In the genomic region with DNA sequence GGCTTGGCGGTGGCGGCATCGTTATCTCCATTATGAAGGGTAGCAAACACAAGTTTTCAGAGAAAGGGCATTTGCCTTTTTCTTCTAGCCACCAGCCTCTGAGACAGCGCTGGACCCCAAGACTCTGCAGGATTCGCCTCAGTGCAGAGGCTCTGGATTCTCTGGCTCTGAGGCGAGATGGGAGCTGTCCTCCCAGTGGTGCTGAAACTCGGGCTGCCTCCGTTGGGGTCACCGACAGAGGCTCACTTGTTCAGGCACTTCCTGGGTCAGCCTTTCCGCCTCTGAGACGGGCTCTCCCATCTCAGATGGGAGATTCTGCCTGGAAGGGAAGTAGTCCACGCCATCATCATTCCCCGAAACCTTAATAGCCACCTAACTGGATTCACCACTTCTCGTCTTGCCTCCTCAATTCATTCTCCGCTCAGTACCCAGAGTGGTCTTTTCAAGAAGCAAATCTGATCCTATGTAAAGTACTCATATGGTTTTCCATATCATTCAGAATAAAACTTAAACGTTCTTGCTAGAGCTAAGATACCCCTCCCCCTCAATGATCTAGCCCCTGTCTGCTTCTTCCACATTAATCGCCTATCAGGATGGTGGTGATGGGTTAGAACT, we compare ENCODE assay signal across 9 cellular contexts.
DNase-seq lines count a peak whose midpoint lies in the region; ATAC-seq and TF ChIP-seq lines count a peak whose summit lies in the region.
"Had no signal": no experiment of that assay in that cellular context is flagged by ENCODE, and none has a peak within 500 bp of the region (broad histone marks: within the 10 kb centered on the region; RNA-seq: fewer than 3 reads in every experiment).

No MANE protein-coding gene starts in this region.

- H3K9me3 Mint-ChIP-seq in activated T-cell treated with anti-CD3 and anti-CD28 coated beads, Interleukin-2, amount 50 U/mL, for 24 hours: no peaks in the 10 kb centered on the region

- 18% methylated on average over 17 of the region's 17 CpGs for WGBS in hepatocyte (ENCODE audit: low lambda C conversion rate, missing lambda C conversion rate)

- H3K27me3 Mint-ChIP-seq in activated T-cell treated with anti-CD3 and anti-CD28 coated beads, Interleukin-2, amount 50 U/mL, for 24 hours: peaks cover 89% of the 10 kb centered on the region

- H3K27me3 ChIP-seq in hepatocyte (peaks cover 92% of the 10 kb centered on the region), upper lobe of right lung (peaks cover 81% of the 10 kb centered on the region)

- peak; percentile 24 for DNase-seq in stimulated activated naive CD4-positive, alpha-beta T cell treated with Interleukin-2 at 50 U/mL for 16 hours (lab: John Stamatoyannopoulos, UW)
- no peak for DNase-seq in stimulated activated naive CD4-positive, alpha-beta T cell (lab: John Stamatoyannopoulos, UW)
- peak; percentile 58 for DNase-seq in activated T-cell treated with anti-CD3 and anti-CD28 coated beads, Interleukin-2, amount 50 U/mL, for 24 hours
- DNase-seq in hepatocyte (ENCODE audit: low spot score) (peak; percentile 80), upper lobe of right lung (no peak)
- DNase-seq: DMS79 treated with DMSO at 0.1 percent for 48 hours had no signal

- H3K9me3 ChIP-seq in hepatocyte (ENCODE audit: low read depth): no peaks in the 10 kb centered on the region
- H3K9me3 ChIP-seq in upper lobe of right lung: no peaks in the 10 kb centered on the region

- H3K4me3 ChIP-seq in hepatocyte: no peak overlapping the region
- no peak overlapping the region for H3K4me3 ChIP-seq in upper lobe of right lung

- ATAC-seq in upper lobe of right lung (peak; percentile 48), HG03095 (IDR thresholded peaks at IDR 0.05; ENCODE audit: unreplicated experiment) (no peak), HG03045 (IDR thresholded peaks at IDR 0.05; ENCODE audit: unreplicated experiment) (no peak), HG02588 (IDR thresholded peaks at IDR 0.05; ENCODE audit: unreplicated experiment) (no peak)

- no peaks in the 10 kb centered on the region for H4K20me1 ChIP-seq in hepatocyte (ENCODE audit: insufficient read depth, poor library complexity, severe bottlenecking)

- H3K36me3 ChIP-seq in hepatocyte (replicated peaks; ENCODE audit: insufficient read depth, low read depth) (no peaks in the 10 kb centered on the region), upper lobe of right lung (no peaks in the 10 kb centered on the region)

- H3K4me1 Mint-ChIP-seq in activated T-cell treated with anti-CD3 and anti-CD28 coated beads, Interleukin-2, amount 50 U/mL, for 24 hours (ENCODE audit: low read depth): peaks cover 6% of the 10 kb centered on the region

- intact Hi-C loops in upper lobe of right lung (cut with DNase I): no loop called here

- no peaks in the 10 kb centered on the region for H3K4me1 ChIP-seq in hepatocyte (ENCODE audit: insufficient read depth)
- no peaks in the 10 kb centered on the region for H3K4me1 ChIP-seq in upper lobe of right lung

- no peaks in the 10 kb centered on the region for H3K9me2 ChIP-seq in hepatocyte (replicated peaks; ENCODE audit: insufficient read depth)

- TF ChIP-seq CTCF in hepatocyte (IDR thresholded peaks at IDR 0.05; ENCODE audit: poor library complexity): no peak
- no peak for TF ChIP-seq CTCF in upper lobe of right lung (IDR thresholded peaks at IDR 0.05)

- H3K36me3 Mint-ChIP-seq in activated T-cell treated with anti-CD3 and anti-CD28 coated beads, Interleukin-2, amount 50 U/mL, for 24 hours (ENCODE audit: low read depth): no peaks in the 10 kb centered on the region

- H3K4me2 ChIP-seq in hepatocyte: no peak overlapping the region

- H3K4me3 Mint-ChIP-seq in activated T-cell treated with anti-CD3 and anti-CD28 coated beads, Interleukin-2, amount 50 U/mL, for 24 hours: no peak overlapping the region

- H3K79me2 ChIP-seq in hepatocyte: no peaks in the 10 kb centered on the region

- H2AFZ ChIP-seq in hepatocyte: no peak overlapping the region

- H3K27ac Mint-ChIP-seq in activated T-cell treated with anti-CD3 and anti-CD28 coated beads, Interleukin-2, amount 50 U/mL, for 24 hours: no peak overlapping the region

- H3K27ac ChIP-seq in hepatocyte (no peak overlapping the region), upper lobe of right lung (no peak overlapping the region)

Comparison
In these comparisons a context has a peak if more than half of its experiments do, and no peak if none do; other contexts are left out.
1. DNase-seq: peak in stimulated activated naive CD4-positive, alpha-beta T cell treated with Interleukin-2 at 50 U/mL for 16 hours (single experiment), activated T-cell treated with anti-CD3 and anti-CD28 coated beads, Interleukin-2, amount 50 U/mL, for 24 hours (single experiment) and hepatocyte (single experiment); none in stimulated activated naive CD4-positive, alpha-beta T cell (0 of 6) and upper lobe of right lung (single experiment).